In genomic region chr13:94362411-94362909, GRCh38 we compare ENCODE assay signal across 8 cellular contexts.
DNase-seq lines count a peak whose midpoint lies in the region; ATAC-seq lines count a peak whose summit lies in the region.

No MANE protein-coding gene starts in this region.

- H4K5ac ChIP-seq in mesendoderm (ENCODE audit: low read length): no peak overlapping the region

- H3K27ac ChIP-seq in effector memory CD4-positive, alpha-beta T cell (ENCODE audit: insufficient read depth, low read length, poor library complexity, severe bottlenecking): no peak overlapping the region
- no peak overlapping the region for H3K27ac ChIP-seq in mesendoderm (ENCODE audit: low read depth, low read length)

- peak; percentile 88 for ATAC-seq in GM19468 (IDR thresholded peaks at IDR 0.05; ENCODE audit: extremely low read depth, unreplicated experiment)
- peak; percentile 90 for ATAC-seq in HG03565 (IDR thresholded peaks at IDR 0.05; ENCODE audit: unreplicated experiment)

- H2BK5ac ChIP-seq in mesendoderm (ENCODE audit: low read length): no peak overlapping the region

- no peak overlapping the region for H3K9ac ChIP-seq in mesendoderm (ENCODE audit: low read length)

- H3K27me3 ChIP-seq in effector memory CD4-positive, alpha-beta T cell (replicated peaks; ENCODE audit: control insufficient read depth, insufficient read depth, low read length, poor library complexity, severe bottlenecking): no peaks in the 10 kb centered on the region
- H3K27me3 ChIP-seq in mesendoderm (ENCODE audit: insufficient read depth, low read length, poor library complexity): no peaks in the 10 kb centered on the region

- WGBS in mesendoderm (ENCODE audit: extremely low coverage, insufficient coverage, low lambda C conversion rate): no CpG with 5 or more reads among the region's 4 CpGs

- H2AK5ac ChIP-seq in mesendoderm (ENCODE audit: low read length): no peak overlapping the region

- no peak overlapping the region for H2BK120ac ChIP-seq in mesendoderm (ENCODE audit: low read depth, low read length)

- no peak overlapping the region for H3K4ac ChIP-seq in mesendoderm (ENCODE audit: low read depth, low read length)

- H3K4me2 ChIP-seq in mesendoderm (ENCODE audit: low read length): no peak overlapping the region

- H2BK15ac ChIP-seq in mesendoderm (replicated peaks; ENCODE audit: low read depth): no peak overlapping the region

- H3K9me3 ChIP-seq in effector memory CD4-positive, alpha-beta T cell (ENCODE audit: control insufficient read depth, low read length): no peaks in the 10 kb centered on the region

- DNase-seq in D341Med (ENCODE audit: low spot score): peak; percentile 75
- peak; percentile 81 for DNase-seq in NCI-H748 treated with DMSO at 0.1 percent for 48 hours (lab: John Stamatoyannopoulos, UW)
- peak; percentile 55 to 57 for DNase-seq in activated CD4-positive, alpha-beta T cell treated with anti-CD3 and anti-CD28 coated beads, Interleukin-2, amount 50 U/mL, for 4 hours
- DNase-seq in effector memory CD4-positive, alpha-beta T cell: peak; percentile 18 to 54 (median 41)
- peak; percentile 93 for DNase-seq in mesendoderm
- DNase-seq in stimulated activated CD8-positive, alpha-beta memory T cell treated with anti-CD3 and anti-CD28 coated beads, Interleukin-4, amount 100 ng/mL, for 4 hours (ENCODE audit: low read depth in 2 of 2, low spot score in 1 of 2): peak; percentile 27 to 28

- H3K56ac ChIP-seq in mesendoderm (ENCODE audit: low read length): no peak overlapping the region

- H3K79me1 ChIP-seq in mesendoderm (ENCODE audit: low read length): no peaks in the 10 kb centered on the region

- H3K18ac ChIP-seq in mesendoderm (ENCODE audit: low read length): no peak overlapping the region

- H3K36me3 ChIP-seq in effector memory CD4-positive, alpha-beta T cell (ENCODE audit: control insufficient read depth, insufficient read depth, low read length): no peaks in the 10 kb centered on the region
- no peaks in the 10 kb centered on the region for H3K36me3 ChIP-seq in mesendoderm (ENCODE audit: control insufficient read depth, insufficient read depth, low read length)

- no peaks in the 10 kb centered on the region for H3K4me1 ChIP-seq in effector memory CD4-positive, alpha-beta T cell (ENCODE audit: control insufficient read depth, insufficient read depth, low read length, poor library complexity, severe bottlenecking)
- H3K4me1 ChIP-seq in mesendoderm (ENCODE audit: control insufficient read depth, low read depth, low read length): no peaks in the 10 kb centered on the region

- H3K4me3 ChIP-seq in effector memory CD4-positive, alpha-beta T cell (ENCODE audit: insufficient read depth, low read depth, low read length, poor library complexity, severe bottlenecking): no peak overlapping the region
- no peak overlapping the region for H3K4me3 ChIP-seq in mesendoderm (ENCODE audit: low read length)

- no peak overlapping the region for H3K23ac ChIP-seq in mesendoderm (ENCODE audit: low read length)

- no peaks in the 10 kb centered on the region for H3K79me2 ChIP-seq in mesendoderm (ENCODE audit: control insufficient read depth, insufficient read depth, low read length)

- H4K8ac ChIP-seq in mesendoderm (ENCODE audit: low read depth, low read length): no peak overlapping the region

Comparison
In these comparisons a context has a peak if more than half of its experiments do, and no peak if none do; other contexts are left out.
1. DNase-seq: peak in every context shown above with its lines; median percentile 93 in mesendoderm; 81 in NCI-H748 treated with DMSO at 0.1 percent for 48 hours; 75 in D341Med; 56 in activated CD4-positive, alpha-beta T cell treated with anti-CD3 and anti-CD28 coated beads, Interleukin-2, amount 50 U/mL, for 4 hours; 41 in effector memory CD4-positive, alpha-beta T cell; 28 in stimulated activated CD8-positive, alpha-beta memory T cell treated with anti-CD3 and anti-CD28 coated beads, Interleukin-4, amount 100 ng/mL, for 4 hours.